ENCODE assay signal across 21 cellular contexts in genomic region chr5:107919361-107919760, GRCh38.
DNase-seq lines count a peak whose midpoint lies in the region; ATAC-seq lines count a peak whose summit lies in the region.
"Had no signal": no experiment of that assay in that cellular context is flagged by ENCODE, and none has a peak within 500 bp of the region (broad histone marks: within the 10 kb centered on the region; RNA-seq: fewer than 3 reads in every experiment).

No MANE protein-coding gene starts in this region.

- no peak overlapping the region for H3K4me3 Mint-ChIP-seq in activated naive CD4-positive, alpha-beta T cell treated with anti-CD3 and anti-CD28 coated beads for 36 hours
- H3K4me3 Mint-ChIP-seq in activated T-helper 1 cell treated with anti-CD3 and anti-CD28 coated beads, Interleukin-12 subunit alpha, Interleukin-12 subunit beta, Interleukin-2, Interleukin-4 antibody, amounts not matched to agents 30 ng/mL and 10 ng/mL and 1 ng/mL, durations not matched to agents 14 hours and 24 hours and 36 hours: no peak overlapping the region
- peak overlapping the region; percentile 1 for H3K4me3 Mint-ChIP-seq in stimulated activated effector memory CD8-positive, alpha-beta T cell treated with anti-CD3 and anti-CD28 coated beads, Interleukin-12 subunit alpha, Interleukin-12 subunit beta, amount 100 ng/mL, for 72 hours

- H3K27ac Mint-ChIP-seq in activated naive CD4-positive, alpha-beta T cell treated with anti-CD3 and anti-CD28 coated beads, Interleukin-2, amount 50 U/mL, for 72 hours: peak overlapping the region in 1 of 2 donors; percentile 63
- no peak overlapping the region for H3K27ac Mint-ChIP-seq in activated naive CD4-positive, alpha-beta T cell treated with anti-CD3 and anti-CD28 coated beads for 36 hours
- H3K27ac Mint-ChIP-seq in activated T-helper 1 cell treated with anti-CD3 and anti-CD28 coated beads, Interleukin-12 subunit alpha, Interleukin-12 subunit beta, Interleukin-2, Interleukin-4 antibody, amounts not matched to agents 30 ng/mL and 10 ng/mL and 1 ng/mL, durations not matched to agents 14 hours and 24 hours and 36 hours: peak overlapping the region; percentile 25
- peak overlapping the region; percentile 12 for H3K27ac Mint-ChIP-seq in stimulated activated effector memory CD8-positive, alpha-beta T cell treated with anti-CD3 and anti-CD28 coated beads, Interleukin-12 subunit alpha, Interleukin-12 subunit beta, amount 100 ng/mL, for 72 hours

- peaks cover 0 to 7% of the 10 kb centered on the region in 2 donors for H3K36me3 Mint-ChIP-seq in activated naive CD4-positive, alpha-beta T cell treated with anti-CD3 and anti-CD28 coated beads, Interleukin-2, amount 50 U/mL, for 72 hours
- H3K36me3 Mint-ChIP-seq in activated naive CD4-positive, alpha-beta T cell treated with anti-CD3 and anti-CD28 coated beads for 36 hours (ENCODE audit: low read depth): peaks cover 2% of the 10 kb centered on the region
- peaks cover 3% of the 10 kb centered on the region for H3K36me3 Mint-ChIP-seq in activated T-helper 1 cell treated with anti-CD3 and anti-CD28 coated beads, Interleukin-12 subunit alpha, Interleukin-12 subunit beta, Interleukin-2, Interleukin-4 antibody, amounts not matched to agents 30 ng/mL and 10 ng/mL and 1 ng/mL, durations not matched to agents 14 hours and 24 hours and 36 hours (ENCODE audit: low read depth)
- H3K36me3 Mint-ChIP-seq in stimulated activated effector memory CD8-positive, alpha-beta T cell treated with anti-CD3 and anti-CD28 coated beads, Interleukin-12 subunit alpha, Interleukin-12 subunit beta, amount 100 ng/mL, for 72 hours: no peaks in the 10 kb centered on the region

- CTCF ChIA-PET in activated naive CD4-positive, alpha-beta T cell treated with anti-CD3 and anti-CD28 coated beads for 36 hours (lab: Charles Lee): no interaction called here

- peaks cover 14% of the 10 kb centered on the region for H3K4me1 Mint-ChIP-seq in activated naive CD4-positive, alpha-beta T cell treated with anti-CD3 and anti-CD28 coated beads for 36 hours (ENCODE audit: low read depth)
- H3K4me1 Mint-ChIP-seq in activated T-helper 1 cell treated with anti-CD3 and anti-CD28 coated beads, Interleukin-12 subunit alpha, Interleukin-12 subunit beta, Interleukin-2, Interleukin-4 antibody, amounts not matched to agents 30 ng/mL and 10 ng/mL and 1 ng/mL, durations not matched to agents 14 hours and 24 hours and 36 hours (ENCODE audit: low read depth): peaks cover 44% of the 10 kb centered on the region
- peaks cover 15% of the 10 kb centered on the region for H3K4me1 Mint-ChIP-seq in stimulated activated effector memory CD8-positive, alpha-beta T cell treated with anti-CD3 and anti-CD28 coated beads, Interleukin-12 subunit alpha, Interleukin-12 subunit beta, amount 100 ng/mL, for 72 hours

- DNase-seq in activated naive CD4-positive, alpha-beta T cell treated with anti-CD3 and anti-CD28 coated beads, Interleukin-2, amount 50 U/mL, for 72 hours (ENCODE audit: low spot score in 2 of 2): no peak
- DNase-seq in activated naive CD4-positive, alpha-beta T cell treated with anti-CD3 and anti-CD28 coated beads for 36 hours: no peak
- DNase-seq in activated T-helper 1 cell treated with anti-CD3 and anti-CD28 coated beads, Interleukin-12 subunit alpha, Interleukin-12 subunit beta, Interleukin-2, Interleukin-4 antibody, amounts not matched to agents 30 ng/mL and 10 ng/mL and 1 ng/mL, durations not matched to agents 14 hours and 24 hours and 36 hours (ENCODE audit: low spot score): no peak
- DNase-seq in stimulated activated effector memory CD8-positive, alpha-beta T cell treated with anti-CD3 and anti-CD28 coated beads, Interleukin-12 subunit alpha, Interleukin-12 subunit beta, amount 100 ng/mL, for 72 hours (ENCODE audit: low spot score in 2 of 2): peak in 1 of 2 donors; percentile 51
- DNase-seq in DMS 273 treated with DMSO at 0.1 percent for 48 hours (lab: John Stamatoyannopoulos, UW): no peak
- DNase-seq in HCEC 1CT: no peak
- DNase-seq: activated CD4-positive, alpha-beta T cell treated with anti-CD3 and anti-CD28 coated beads for 4 hours; activated CD8-positive, alpha-beta memory T cell treated with anti-CD3 and anti-CD28 coated beads, Interleukin-2, amount 50 U/mL, for 48 hours; caudate nucleus; COR-L47; DMS79; foreskin fibroblast; GDM1; heart right ventricle; MV-4-11; NCI-H446 treated with DMSO at 0.1 percent for 48 hours; right cardiac atrium; stimulated activated CD4-positive, alpha-beta T cell treated with anti-CD3 and anti-CD28 coated beads, Interleukin-2, amount 100 ng/mL, for 48 hours had no signal

- intact Hi-C loops in activated naive CD4-positive, alpha-beta T cell treated with anti-CD3 and anti-CD28 coated beads for 36 hours (cut with micrococcal nuclease): no loop called here
- intact Hi-C loops in activated T-helper 1 cell treated with anti-CD3 and anti-CD28 coated beads, Interleukin-12 subunit alpha, Interleukin-12 subunit beta, Interleukin-2, Interleukin-4 antibody, amounts not matched to agents 30 ng/mL and 10 ng/mL and 1 ng/mL, durations not matched to agents 14 hours and 24 hours and 36 hours (cut with micrococcal nuclease): loop anchor here (5.0 to 10.0 kb wide), 2 partner anchors 83 to 435 kb away; no protein-coding TSS in a partner anchor

- ATAC-seq in activated naive CD4-positive, alpha-beta T cell treated with anti-CD3 and anti-CD28 coated beads, Interleukin-2, amount 50 U/mL, for 72 hours: peak; percentile 20 to 52
- ATAC-seq in HG02610 (IDR thresholded peaks at IDR 0.05; ENCODE audit: unreplicated experiment) (peak; percentile 41), HG03571 (IDR thresholded peaks at IDR 0.05; ENCODE audit: unreplicated experiment) (no peak)
- ATAC-seq in stimulated activated effector memory CD8-positive, alpha-beta T cell treated with anti-CD3 and anti-CD28 coated beads, Interleukin-12 subunit alpha, Interleukin-12 subunit beta, amount 100 ng/mL, for 72 hours: peak; percentile 40
- ATAC-seq: esophagus mucosa, heart right ventricle, right cardiac atrium had no signal

- peaks cover 0 to 6% of the 10 kb centered on the region in 2 donors for H3K9me3 Mint-ChIP-seq in activated naive CD4-positive, alpha-beta T cell treated with anti-CD3 and anti-CD28 coated beads, Interleukin-2, amount 50 U/mL, for 72 hours
- H3K9me3 Mint-ChIP-seq in activated naive CD4-positive, alpha-beta T cell treated with anti-CD3 and anti-CD28 coated beads for 36 hours: no peaks in the 10 kb centered on the region
- peaks cover 4% of the 10 kb centered on the region for H3K9me3 Mint-ChIP-seq in activated T-helper 1 cell treated with anti-CD3 and anti-CD28 coated beads, Interleukin-12 subunit alpha, Interleukin-12 subunit beta, Interleukin-2, Interleukin-4 antibody, amounts not matched to agents 30 ng/mL and 10 ng/mL and 1 ng/mL, durations not matched to agents 14 hours and 24 hours and 36 hours
- H3K9me3 Mint-ChIP-seq in stimulated activated effector memory CD8-positive, alpha-beta T cell treated with anti-CD3 and anti-CD28 coated beads, Interleukin-12 subunit alpha, Interleukin-12 subunit beta, amount 100 ng/mL, for 72 hours: no peaks in the 10 kb centered on the region

- H3K27me3 Mint-ChIP-seq in activated naive CD4-positive, alpha-beta T cell treated with anti-CD3 and anti-CD28 coated beads for 36 hours (ENCODE audit: low read depth): no peaks in the 10 kb centered on the region
- no peaks in the 10 kb centered on the region for H3K27me3 Mint-ChIP-seq in activated T-helper 1 cell treated with anti-CD3 and anti-CD28 coated beads, Interleukin-12 subunit alpha, Interleukin-12 subunit beta, Interleukin-2, Interleukin-4 antibody, amounts not matched to agents 30 ng/mL and 10 ng/mL and 1 ng/mL, durations not matched to agents 14 hours and 24 hours and 36 hours (ENCODE audit: insufficient read depth)
